1 cellular context compared by ENCODE assay signal in genomic region chr17:41633498-41634197, GRCh38.
TF ChIP-seq lines count a peak whose summit lies in the region.

No MANE protein-coding gene starts in this region.

TF ChIP-seq in GM23338, 12 proteins besides CTCF, POLR2A, EP300 and RAD21 (continued from another document):
- TF ChIP-seq ZNF462 (CRISPR knock-in tag; IDR thresholded peaks at IDR 0.05) = no peak
- no peak for TF ChIP-seq EZH2 (IDR thresholded peaks at IDR 0.05; ENCODE audit: low read depth, unreplicated experiment)
